In the genomic region with DNA sequence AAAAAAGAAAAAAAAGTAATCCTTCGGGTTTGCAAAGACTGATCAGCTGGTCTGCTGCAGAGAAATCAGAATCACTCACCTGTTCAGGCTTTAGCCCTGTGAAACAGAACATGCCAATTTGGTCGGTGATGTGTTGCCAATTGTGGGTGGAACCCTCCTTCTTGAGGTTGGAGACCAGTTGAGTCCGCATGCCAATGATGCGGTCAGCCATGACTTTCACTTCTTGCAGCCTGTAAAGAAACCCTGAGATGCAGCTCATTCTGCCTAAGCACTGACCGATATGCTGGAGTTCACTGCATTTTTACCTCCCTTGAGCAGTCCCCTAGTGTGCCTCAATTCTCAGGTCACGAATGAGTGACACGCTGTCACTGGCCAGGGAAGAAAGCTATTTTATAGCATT, we compare ENCODE assay signal across 31 cellular contexts. TPM values are rescaled to one million over a fixed set of nuclear protein-coding genes. Genes with fewer than 3 reads are reported as not detected.
DNase-seq lines count a peak whose midpoint lies in the region; ATAC-seq and TF ChIP-seq lines count a peak whose summit lies in the region.
"Had no signal": no experiment of that assay in that cellular context is flagged by ENCODE, and none has a peak within 500 bp of the region (broad histone marks: within the 10 kb centered on the region; RNA-seq: fewer than 3 reads in every experiment).

No MANE protein-coding gene starts in this region.

- TF ChIP-seq CTCF in progenitor cell of endocrine pancreas (IDR thresholded peaks at IDR 0.05; ENCODE audit: unreplicated experiment) = no peak
- no peak for TF ChIP-seq CTCF in brain microvascular endothelial cell (IDR thresholded peaks at IDR 0.05; ENCODE audit: low read depth, low read length, missing control alignments)

- peak overlapping the region; percentile 16 for H3K27ac Mint-ChIP-seq in progenitor cell of endocrine pancreas
- H3K27ac Mint-ChIP-seq: activated CD8-positive, alpha-beta T cell treated with anti-CD3 and anti-CD28 coated beads for 36 hours; activated naive CD8-positive, alpha-beta T cell treated with anti-CD3 and anti-CD28 coated beads, Interleukin-2, amount 10 ng/mL, durations not matched to agents 7 days and 5 days; naive thymus-derived CD4-positive, alpha-beta T cell had no signal

- no peaks in the 10 kb centered on the region for H3K9me3 Mint-ChIP-seq in progenitor cell of endocrine pancreas (ENCODE audit: low read depth)
- H3K9me3 Mint-ChIP-seq: activated CD8-positive, alpha-beta T cell treated with anti-CD3 and anti-CD28 coated beads for 36 hours; activated naive CD8-positive, alpha-beta T cell treated with anti-CD3 and anti-CD28 coated beads, Interleukin-2, amount 10 ng/mL, durations not matched to agents 7 days and 5 days had no signal

- DNase-seq in astrocyte of the hippocampus (ENCODE audit: low read depth, low spot score) (peak; percentile 56), progenitor cell of endocrine pancreas (ENCODE audit: low spot score, unreplicated experiment) (no peak), brain microvascular endothelial cell (no peak), DMS79 treated with DMSO at 0.1 percent for 48 hours (lab: John Stamatoyannopoulos, UW) (no peak), cerebellar cortex (ENCODE audit: low spot score) (no peak)
- DNase-seq: activated CD8-positive, alpha-beta T cell treated with anti-CD3 and anti-CD28 coated beads for 36 hours; activated effector memory CD4-positive, alpha-beta T cell treated with anti-CD3 and anti-CD28 coated beads, Interleukin-2, amount 50 U/mL, for 16 hours; activated naive CD8-positive, alpha-beta T cell treated with anti-CD3 and anti-CD28 coated beads, Interleukin-2, amount 10 ng/mL, durations not matched to agents 7 days and 5 days; C1 segment of cervical spinal cord; Calu3; effector CD4-positive, alpha-beta T cell; H7; heart right ventricle; left lung; naive thymus-derived CD4-positive, alpha-beta T cell; NCI-H1694; NCI-H2171 treated with DMSO at 0.1 percent for 48 hours; NCI-H524 treated with DMSO at 0.1 percent for 48 hours; SIG-M5; spleen; stimulated activated CD4-positive, alpha-beta T cell treated with anti-CD3 and anti-CD28 coated beads, Interleukin-4, amount 100 ng/mL, for 1 hour; stimulated activated naive CD4-positive, alpha-beta T cell; SW 1271; testis had no signal

- H3K36me3 Mint-ChIP-seq in progenitor cell of endocrine pancreas (ENCODE audit: insufficient read depth) = peaks cover 28% of the 10 kb centered on the region

- H3K27me3 ChIP-seq in brain microvascular endothelial cell (replicated peaks) = no peaks in the 10 kb centered on the region
- H3K27me3 ChIP-seq: heart right ventricle, left lung, spleen, testis, vagina had no signal

- in situ Hi-C loops in brain microvascular endothelial cell (cut with HindIII; ENCODE audit: low pct_ligation_motif_present, low sequenced_read_pairs) = no loop called here

- no peaks in the 10 kb centered on the region for H3K4me1 Mint-ChIP-seq in progenitor cell of endocrine pancreas (ENCODE audit: low read depth)
- H3K4me1 Mint-ChIP-seq: activated naive CD8-positive, alpha-beta T cell treated with anti-CD3 and anti-CD28 coated beads, Interleukin-2, amount 10 ng/mL, durations not matched to agents 7 days and 5 days; naive thymus-derived CD4-positive, alpha-beta T cell had no signal

- no peak overlapping the region for H3K4me3 ChIP-seq in brain microvascular endothelial cell (ENCODE audit: low read depth, low read length)
- H3K4me3 ChIP-seq: heart right ventricle, left lung, spleen, testis, vagina had no signal

- TF ChIP-seq POLR2A in GM18505 (IDR thresholded peaks at IDR 0.05; ENCODE audit: borderline replicate concordance, extremely low read depth, insufficient read depth, insufficient read length) = no peak

- no peak overlapping the region for H3K27ac ChIP-seq in brain microvascular endothelial cell
- H3K27ac ChIP-seq: epithelial cell of prostate, heart right ventricle, left lung, spleen, testis, vagina had no signal

- no peak overlapping the region for H3K4me3 Mint-ChIP-seq in progenitor cell of endocrine pancreas (ENCODE audit: low read depth)
- H3K4me3 Mint-ChIP-seq: activated CD8-positive, alpha-beta T cell treated with anti-CD3 and anti-CD28 coated beads for 36 hours; activated naive CD8-positive, alpha-beta T cell treated with anti-CD3 and anti-CD28 coated beads, Interleukin-2, amount 10 ng/mL, durations not matched to agents 7 days and 5 days; naive thymus-derived CD4-positive, alpha-beta T cell had no signal

- ATAC-seq in GM18505 (IDR thresholded peaks at IDR 0.05; ENCODE audit: unreplicated experiment) = peak; percentile 91
- peak; percentile 79 for ATAC-seq in HG03135 (IDR thresholded peaks at IDR 0.05; ENCODE audit: unreplicated experiment)
- ATAC-seq in HG03521 (IDR thresholded peaks at IDR 0.05; ENCODE audit: unreplicated experiment) = no peak
- ATAC-seq: activated CD4-positive, CD25-positive, alpha-beta regulatory T cell treated with anti-CD3 and anti-CD28 coated beads, Interleukin-2, amount 50 U/mL, for 24 hours; activated CD8-positive, alpha-beta T cell treated with anti-CD3 and anti-CD28 coated beads for 36 hours; heart right ventricle; left lung; naive thymus-derived CD4-positive, alpha-beta T cell; Panc1 had no signal

- H3K27me3 Mint-ChIP-seq in progenitor cell of endocrine pancreas = no peaks in the 10 kb centered on the region
- H3K27me3 Mint-ChIP-seq: activated CD8-positive, alpha-beta T cell treated with anti-CD3 and anti-CD28 coated beads for 36 hours; activated naive CD8-positive, alpha-beta T cell treated with anti-CD3 and anti-CD28 coated beads, Interleukin-2, amount 10 ng/mL, durations not matched to agents 7 days and 5 days; naive thymus-derived CD4-positive, alpha-beta T cell had no signal

- peaks cover 39% of the 10 kb centered on the region for H3K36me3 ChIP-seq in brain microvascular endothelial cell (replicated peaks)

RNA-seq across cellular contexts. Expression of gene SLC38A7, which starts 24.8 kb away (rescaled TPM):
- 43.4 and 43.7 TPM in 2 replicates for total RNA-seq in progenitor cell of endocrine pancreas

RNA-seq across cellular contexts. Expression of gene GOT2, which starts 24.8 kb away (rescaled TPM):
- 79.8 and 82.9 TPM in 2 replicates for total RNA-seq in progenitor cell of endocrine pancreas
